Comparison of ENCODE assay signal across 8 cellular contexts in the genomic region with DNA sequence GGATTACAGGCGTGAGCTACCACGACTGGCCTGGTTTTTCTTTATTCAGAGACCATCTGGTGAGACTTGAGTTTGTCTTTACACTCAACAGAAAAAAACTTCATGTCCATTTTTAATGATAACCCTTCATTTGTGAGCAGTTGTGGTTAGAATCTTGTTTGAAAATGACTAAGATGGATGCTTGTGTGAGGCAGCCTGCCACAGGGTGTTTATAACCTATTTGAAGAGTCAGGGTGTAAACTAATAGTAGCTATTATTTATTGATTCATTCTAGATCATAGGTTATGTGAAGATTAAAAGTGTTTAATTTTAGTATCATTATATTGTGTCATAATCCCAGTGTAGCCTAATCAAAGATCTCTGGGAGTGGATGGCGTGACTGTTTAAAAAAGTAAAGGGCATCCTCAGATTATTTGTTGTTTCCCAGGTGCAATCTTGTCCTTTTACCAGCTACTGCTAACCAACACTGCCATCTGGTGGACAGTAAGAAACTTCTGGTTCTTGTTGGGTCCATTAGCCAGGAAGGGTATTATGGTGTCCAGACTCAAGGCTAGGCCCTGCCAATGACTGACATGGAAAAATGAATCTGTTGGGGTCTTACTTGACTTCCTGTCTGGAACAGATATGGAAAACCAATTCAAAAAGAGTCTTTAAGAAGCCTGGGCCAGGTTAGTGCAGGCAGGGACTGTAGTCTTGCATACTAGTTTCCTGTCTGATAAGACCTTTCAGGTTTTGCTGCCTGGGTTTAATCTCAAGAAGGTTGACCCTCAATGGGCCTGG. TPM values are rescaled to one million over a fixed set of nuclear protein-coding genes. Genes with fewer than 3 reads are reported as not detected.
DNase-seq lines count a peak whose midpoint lies in the region; ATAC-seq and TF ChIP-seq lines count a peak whose summit lies in the region.

No MANE protein-coding gene starts in this region.

- intact Hi-C loops in Right ventricle myocardium superior (cut with DNase I) = loop anchor here (5.0 kb wide), 2 partner anchors 566 to 721 kb away; no protein-coding TSS in a partner anchor

- no peak overlapping the region for H3K4me2 ChIP-seq in OCI-LY3 (ENCODE audit: low read length)

- no peaks in the 10 kb centered on the region for H3K9me3 ChIP-seq in OCI-LY3 (ENCODE audit: insufficient read depth, low read length)

- peaks cover 14% of the 10 kb centered on the region; the same call in 1 of the 2 replicates for H4K20me1 ChIP-seq in OCI-LY3 (ENCODE audit: insufficient read depth, low read length)

- no peak overlapping the region for H3K9ac ChIP-seq in OCI-LY3 (ENCODE audit: low read length)

- no peak overlapping the region for H2AFZ ChIP-seq in OCI-LY3 (ENCODE audit: low read depth, low read length)

- peaks cover 5% of the 10 kb centered on the region for H3K36me3 ChIP-seq in OCI-LY3 (replicated peaks; ENCODE audit: low read depth, low read length)

- H3K27ac Mint-ChIP-seq in activated naive CD4-positive, alpha-beta T cell treated with anti-CD3 and anti-CD28 coated beads, Interleukin-2, amount 50 U/mL, for 72 hours = peak overlapping the region in 1 of 2 donors; percentile 74

- ATAC-seq in GM21723 (IDR thresholded peaks at IDR 0.05; ENCODE audit: unreplicated experiment) (peak; percentile 80), Right ventricle myocardium superior (ENCODE audit: poor library complexity) (peak; percentile 78)
- ATAC-seq in activated naive CD4-positive, alpha-beta T cell treated with anti-CD3 and anti-CD28 coated beads, Interleukin-2, amount 50 U/mL, for 72 hours = peak; percentile 71 to 72

- no peaks in the 10 kb centered on the region for H3K27me3 ChIP-seq in OCI-LY3 (ENCODE audit: low read depth, low read length)

- H3K36me3 Mint-ChIP-seq in activated naive CD4-positive, alpha-beta T cell treated with anti-CD3 and anti-CD28 coated beads, Interleukin-2, amount 50 U/mL, for 72 hours = peaks cover 0 to 7% of the 10 kb centered on the region in 2 donors

- H3K4me1 ChIP-seq in OCI-LY3 (ENCODE audit: low read length) = peaks cover 3% of the 10 kb centered on the region; the same call in 1 of the 2 replicates

- H3K27ac ChIP-seq in OCI-LY3 (ENCODE audit: low read length) = no peak overlapping the region

- DNase-seq in GM04503 (ENCODE audit: low read depth) = peak; percentile 34
- DNase-seq in KG1 (lab: John Stamatoyannopoulos, UW) = peak; percentile 13
- peak in 1 of 2 donors; percentile 45 for DNase-seq in activated naive CD4-positive, alpha-beta T cell treated with anti-CD3 and anti-CD28 coated beads, Interleukin-2, amount 50 U/mL, for 72 hours (ENCODE audit: low spot score in 2 of 2)
- no peak for DNase-seq in Right ventricle myocardium superior
- peak; percentile 64 for DNase-seq in pulmonary artery endothelial cell (ENCODE audit: low read depth, low spot score)
- DNase-seq in mesenteric fat pad (ENCODE audit: low spot score) = no peak

- H3K9me3 Mint-ChIP-seq in activated naive CD4-positive, alpha-beta T cell treated with anti-CD3 and anti-CD28 coated beads, Interleukin-2, amount 50 U/mL, for 72 hours = no peaks in the 10 kb centered on the region

- peaks cover 9% of the 10 kb centered on the region for H3K79me2 ChIP-seq in OCI-LY3 (ENCODE audit: low read length)

- peak; percentile 70 for TF ChIP-seq CTCF in OCI-LY3 (IDR thresholded peaks at IDR 0.05; ENCODE audit: low read depth, low read length)

- no peak overlapping the region for H3K4me3 ChIP-seq in OCI-LY3 (ENCODE audit: low read length)

RNA-seq across cellular contexts. Expression of a gene that starts 24.9 kb away (rescaled TPM):
- total RNA-seq in activated naive CD4-positive, alpha-beta T cell treated with anti-CD3 and anti-CD28 coated beads, Interleukin-2, amount 50 U/mL, for 72 hours = 10 to 100 TPM; 18.4 to 21.1 TPM
- total RNA-seq in Right ventricle myocardium superior = 7.7 TPM
- total RNA-seq in pulmonary artery endothelial cell = 18.0 and 18.5 TPM in 2 replicates
- total RNA-seq in mesenteric fat pad = 25.0 TPM

Comparison
In these comparisons a context has a peak if more than half of its experiments do, and no peak if none do; other contexts are left out.
1. DNase-seq: peak in GM04503 (single experiment), KG1 (single experiment) and pulmonary artery endothelial cell (single experiment); none in Right ventricle myocardium superior (single experiment) and mesenteric fat pad (single experiment).
2. Peak in every context shown above with its lines, with median percentiles within 50 percentile points of each other: ATAC-seq.